1 cellular context compared by ENCODE assay signal in the genomic region with DNA sequence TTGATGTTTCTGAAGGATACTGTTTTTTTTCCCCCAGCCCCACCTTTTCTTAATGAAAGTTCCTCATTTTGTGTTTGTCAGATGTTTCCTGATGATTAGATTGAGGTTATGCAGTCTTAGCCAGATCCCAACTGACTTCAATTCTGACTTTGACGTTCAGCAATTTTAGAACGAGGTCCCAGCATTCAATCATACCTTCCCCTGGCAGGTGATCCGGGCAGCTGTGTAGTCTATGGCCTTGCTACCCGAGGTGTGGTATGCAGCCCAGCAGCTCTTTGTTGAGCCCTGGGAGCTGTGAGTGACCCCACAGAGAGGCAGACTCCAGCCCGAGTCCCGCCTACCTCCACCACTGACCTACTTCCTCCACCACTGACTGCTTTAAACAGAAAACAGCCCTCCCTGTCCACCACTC.
TF ChIP-seq lines count a peak whose summit lies in the region.

No MANE protein-coding gene starts in this region.

TF ChIP-seq in GM12878, 131 proteins besides CTCF, POLR2A, EP300 and RAD21:
- TF ChIP-seq ZBED1 (IDR thresholded peaks at IDR 0.05; ENCODE audit: borderline replicate concordance) (no peak), NFXL1 (IDR thresholded peaks at IDR 0.05; ENCODE audit: borderline replicate concordance) (no peak), ZBTB40 (IDR thresholded peaks at IDR 0.05; ENCODE audit: borderline replicate concordance) (no peak), ZBTB33 (IDR thresholded peaks at IDR 0.05) (no peak), CBX5 (IDR thresholded peaks at IDR 0.05; ENCODE audit: low read depth) (no peak), POLR2AphosphoS2 (IDR thresholded peaks at IDR 0.05; ENCODE audit: low read depth, low read length) (no peak), NR2C1 (IDR thresholded peaks at IDR 0.05) (no peak), ZNF622 (IDR thresholded peaks at IDR 0.05) (no peak), KLF5 (IDR thresholded peaks at IDR 0.05; ENCODE audit: partially characterized antibody) (no peak), ASH2L (IDR thresholded peaks at IDR 0.05; ENCODE audit: borderline replicate concordance, low read depth) (no peak), NR2F1 (conservative IDR thresholded peaks at IDR 0.05) (no peak), NFYA (IDR thresholded peaks at IDR 0.05; ENCODE audit: borderline replicate concordance, low read depth, low read length) (no peak), YY1 (IDR thresholded peaks at IDR 0.05; ENCODE audit: low read depth, low read length) (no peak), SMAD5 (IDR thresholded peaks at IDR 0.05; ENCODE audit: low read depth) (no peak), HDAC6 (IDR thresholded peaks at IDR 0.05; ENCODE audit: unreplicated experiment) (no peak), SMC3 (IDR thresholded peaks at IDR 0.05; ENCODE audit: borderline replicate concordance, low read length) (no peak)
- TF ChIP-seq, protein P1, sequence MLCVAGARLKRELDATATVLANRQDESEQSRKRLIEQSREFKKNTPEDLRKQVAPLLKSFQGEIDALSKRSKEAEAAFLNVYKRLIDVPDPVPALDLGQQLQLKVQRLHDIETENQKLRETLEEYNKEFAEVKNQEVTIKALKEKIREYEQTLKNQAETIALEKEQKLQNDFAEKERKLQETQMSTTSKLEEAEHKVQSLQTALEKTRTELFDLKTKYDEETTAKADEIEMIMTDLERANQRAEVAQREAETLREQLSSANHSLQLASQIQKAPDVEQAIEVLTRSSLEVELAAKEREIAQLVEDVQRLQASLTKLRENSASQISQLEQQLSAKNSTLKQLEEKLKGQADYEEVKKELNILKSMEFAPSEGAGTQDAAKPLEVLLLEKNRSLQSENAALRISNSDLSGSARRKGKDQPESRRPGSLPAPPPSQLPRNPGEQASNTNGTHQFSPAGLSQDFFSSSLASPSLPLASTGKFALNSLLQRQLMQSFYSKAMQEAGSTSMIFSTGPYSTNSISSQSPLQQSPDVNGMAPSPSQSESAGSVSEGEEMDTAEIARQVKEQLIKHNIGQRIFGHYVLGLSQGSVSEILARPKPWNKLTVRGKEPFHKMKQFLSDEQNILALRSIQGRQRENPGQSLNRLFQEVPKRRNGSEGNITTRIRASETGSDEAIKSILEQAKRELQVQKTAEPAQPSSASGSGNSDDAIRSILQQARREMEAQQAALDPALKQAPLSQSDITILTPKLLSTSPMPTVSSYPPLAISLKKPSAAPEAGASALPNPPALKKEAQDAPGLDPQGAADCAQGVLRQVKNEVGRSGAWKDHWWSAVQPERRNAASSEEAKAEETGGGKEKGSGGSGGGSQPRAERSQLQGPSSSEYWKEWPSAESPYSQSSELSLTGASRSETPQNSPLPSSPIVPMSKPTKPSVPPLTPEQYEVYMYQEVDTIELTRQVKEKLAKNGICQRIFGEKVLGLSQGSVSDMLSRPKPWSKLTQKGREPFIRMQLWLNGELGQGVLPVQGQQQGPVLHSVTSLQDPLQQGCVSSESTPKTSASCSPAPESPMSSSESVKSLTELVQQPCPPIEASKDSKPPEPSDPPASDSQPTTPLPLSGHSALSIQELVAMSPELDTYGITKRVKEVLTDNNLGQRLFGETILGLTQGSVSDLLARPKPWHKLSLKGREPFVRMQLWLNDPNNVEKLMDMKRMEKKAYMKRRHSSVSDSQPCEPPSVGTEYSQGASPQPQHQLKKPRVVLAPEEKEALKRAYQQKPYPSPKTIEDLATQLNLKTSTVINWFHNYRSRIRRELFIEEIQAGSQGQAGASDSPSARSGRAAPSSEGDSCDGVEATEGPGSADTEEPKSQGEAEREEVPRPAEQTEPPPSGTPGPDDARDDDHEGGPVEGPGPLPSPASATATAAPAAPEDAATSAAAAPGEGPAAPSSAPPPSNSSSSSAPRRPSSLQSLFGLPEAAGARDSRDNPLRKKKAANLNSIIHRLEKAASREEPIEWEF (IDR thresholded peaks at IDR 0.05; ENCODE audit: insufficient replicate concordance, low read depth, low read length) = no peak
- TF ChIP-seq, protein P2, sequence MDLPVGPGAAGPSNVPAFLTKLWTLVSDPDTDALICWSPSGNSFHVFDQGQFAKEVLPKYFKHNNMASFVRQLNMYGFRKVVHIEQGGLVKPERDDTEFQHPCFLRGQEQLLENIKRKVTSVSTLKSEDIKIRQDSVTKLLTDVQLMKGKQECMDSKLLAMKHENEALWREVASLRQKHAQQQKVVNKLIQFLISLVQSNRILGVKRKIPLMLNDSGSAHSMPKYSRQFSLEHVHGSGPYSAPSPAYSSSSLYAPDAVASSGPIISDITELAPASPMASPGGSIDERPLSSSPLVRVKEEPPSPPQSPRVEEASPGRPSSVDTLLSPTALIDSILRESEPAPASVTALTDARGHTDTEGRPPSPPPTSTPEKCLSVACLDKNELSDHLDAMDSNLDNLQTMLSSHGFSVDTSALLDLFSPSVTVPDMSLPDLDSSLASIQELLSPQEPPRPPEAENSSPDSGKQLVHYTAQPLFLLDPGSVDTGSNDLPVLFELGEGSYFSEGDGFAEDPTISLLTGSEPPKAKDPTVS (IDR thresholded peaks at IDR 0.05; ENCODE audit: low read depth, low read length) = no peak
TF ChIP-seq in GM12878: peak in this region for 0.
